ENCODE assay signal across 20 cellular contexts in genomic region chr19:33442706-33443105, GRCh38.
"Had no signal": no experiment of that assay in that cellular context is flagged by ENCODE, and none has a peak within 500 bp of the region (broad histone marks: within the 10 kb centered on the region; RNA-seq: fewer than 3 reads in every experiment).

No MANE protein-coding gene starts in this region.

- FAIRE-seq: endometrium, keratinocyte, small intestine had no signal

- DNase-seq: activated CD4-positive, alpha-beta T cell treated with anti-CD3 and anti-CD28 coated beads, Interleukin-2, amount 10 ng/mL, durations not matched to agents 24 days and 14 days; activated naive CD4-positive, alpha-beta T cell treated with anti-CD3 and anti-CD28 coated beads, Interleukin-2, amount 10 ng/mL, durations not matched to agents 7 days and 5 days; activated T-cell treated with anti-CD3 and anti-CD28 coated beads, Interleukin-2, amount 50 U/mL, for 48 hours; amygdala; effector CD4-positive, alpha-beta T cell; midbrain; natural killer cell; small intestine; stimulated activated CD4-positive, alpha-beta T cell treated with anti-CD3 and anti-CD28 coated beads, Interleukin-15, amount 100 ng/mL, for 24 hours; stimulated activated naive B cell treated with anti-CD40 and anti-IgM and Interleukin-4, amounts not matched to agents 10 μg/mL and 1 μg/mL and 100 μg/mL, for 72 hours; testis; trophoblast cell had no signal

- ATAC-seq: activated CD4-positive, CD25-positive, alpha-beta regulatory T cell treated with anti-CD3 and anti-CD28 coated beads, Interleukin-2, amount 50 U/mL, for 24 hours; left lung; natural killer cell; psoas muscle; stimulated activated naive B cell treated with anti-CD40 and anti-IgM and Interleukin-4, amounts not matched to agents 10 μg/mL and 1 μg/mL and 100 μg/mL, for 72 hours had no signal

- H3K27ac ChIP-seq: left lung, ovary, psoas muscle, right atrium auricular region, testis, vagina had no signal

- H3K4me3 ChIP-seq: left lung, ovary, psoas muscle, right atrium auricular region, testis, vagina had no signal

- H3K36me3 ChIP-seq: left lung, ovary, right atrium auricular region, vagina had no signal

- H3K27me3 ChIP-seq: left lung, ovary, right atrium auricular region, testis, vagina had no signal

- H3K9me3 ChIP-seq: left lung, ovary, psoas muscle, right atrium auricular region, testis, vagina had no signal

- H3K4me1 ChIP-seq: left lung, right atrium auricular region, testis, vagina had no signal
